ENCODE assay signal across 9 cellular contexts in the genomic region with DNA sequence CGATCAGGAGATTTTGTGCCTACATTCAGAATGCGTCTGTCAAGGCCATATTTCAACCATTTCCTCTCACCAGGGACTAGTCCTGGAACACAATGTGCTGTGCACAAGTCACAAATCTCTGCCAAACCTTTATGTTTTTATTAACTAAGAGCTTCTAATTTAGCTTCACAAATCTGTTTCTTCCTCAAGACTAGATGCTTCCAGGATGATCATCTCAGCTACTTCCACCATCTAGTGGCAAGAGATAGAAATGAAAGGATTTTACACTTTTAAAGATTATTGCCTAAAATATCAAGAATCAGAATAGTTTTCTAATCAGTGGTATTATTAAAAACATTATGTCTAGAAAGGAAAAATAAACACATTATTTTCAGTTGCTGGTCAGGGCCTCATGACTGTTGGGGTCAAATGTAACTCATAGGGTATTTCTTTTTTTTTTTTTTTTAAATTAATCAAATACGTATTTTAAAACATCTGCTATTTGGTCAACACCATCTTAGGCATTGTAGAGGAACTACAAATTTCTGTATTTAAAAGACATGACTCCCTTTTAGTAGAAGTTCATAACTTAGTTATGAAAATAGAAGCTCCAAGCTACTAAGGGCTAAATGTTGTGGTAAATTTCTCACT.
DNase-seq lines count a peak whose midpoint lies in the region; ATAC-seq and TF ChIP-seq lines count a peak whose summit lies in the region.
"Had no signal": no experiment of that assay in that cellular context is flagged by ENCODE, and none has a peak within 500 bp of the region (broad histone marks: within the 10 kb centered on the region; RNA-seq: fewer than 3 reads in every experiment).

No MANE protein-coding gene starts in this region.

- DNase-seq in Ammon's horn (ENCODE audit: low spot score) (peak; percentile 58), HPDE6-E6E7 (ENCODE audit: extremely low spot score) (peak; percentile 8), amniotic epithelial cell (ENCODE audit: low read depth) (peak; percentile 13), left lung (no peak), SHP77 treated with DMSO at 0.1 percent for 48 hours (lab: John Stamatoyannopoulos, UW) (no peak)
- DNase-seq in activated T-cell treated with anti-CD3 and anti-CD28 coated beads, Interleukin-2, amount 50 U/mL, for 48 hours, result no peak
- DNase-seq in stimulated activated effector memory CD8-positive, alpha-beta T cell treated with anti-CD3 and anti-CD28 coated beads, Interleukin-12 subunit alpha, Interleukin-12 subunit beta, amount 100 ng/mL, for 72 hours (ENCODE audit: low spot score in 2 of 2), result no peak
- DNase-seq: activated CD8-positive, alpha-beta T cell treated with anti-CD3 and anti-CD28 coated beads for 36 hours had no signal

- H3K9me3 Mint-ChIP-seq in stimulated activated effector memory CD8-positive, alpha-beta T cell treated with anti-CD3 and anti-CD28 coated beads, Interleukin-12 subunit alpha, Interleukin-12 subunit beta, amount 100 ng/mL, for 72 hours, result peaks cover 8% of the 10 kb centered on the region

- intact Hi-C loops in left lung (cut with DNase I), result no loop called here

- no peaks in the 10 kb centered on the region for H3K9me3 ChIP-seq in left lung

- no peak overlapping the region for H3K4me3 ChIP-seq in left lung

- TF ChIP-seq CTCF in left lung (IDR thresholded peaks at IDR 0.05), result peak in 1 of 2 donors; percentile 40

- H3K27ac Mint-ChIP-seq in stimulated activated effector memory CD8-positive, alpha-beta T cell treated with anti-CD3 and anti-CD28 coated beads, Interleukin-12 subunit alpha, Interleukin-12 subunit beta, amount 100 ng/mL, for 72 hours, result no peak overlapping the region
- H3K27ac Mint-ChIP-seq: activated CD8-positive, alpha-beta T cell treated with anti-CD3 and anti-CD28 coated beads for 36 hours had no signal

- H3K4me3 Mint-ChIP-seq in stimulated activated effector memory CD8-positive, alpha-beta T cell treated with anti-CD3 and anti-CD28 coated beads, Interleukin-12 subunit alpha, Interleukin-12 subunit beta, amount 100 ng/mL, for 72 hours, result no peak overlapping the region
- H3K4me3 Mint-ChIP-seq: activated CD8-positive, alpha-beta T cell treated with anti-CD3 and anti-CD28 coated beads for 36 hours had no signal

- H3K4me1 Mint-ChIP-seq in stimulated activated effector memory CD8-positive, alpha-beta T cell treated with anti-CD3 and anti-CD28 coated beads, Interleukin-12 subunit alpha, Interleukin-12 subunit beta, amount 100 ng/mL, for 72 hours, result no peaks in the 10 kb centered on the region

- H3K4me1 ChIP-seq in left lung, result no peaks in the 10 kb centered on the region

- peak; percentile 41 for ATAC-seq in left lung
- no peak for ATAC-seq in GM21619 (IDR thresholded peaks at IDR 0.05; ENCODE audit: unreplicated experiment)
- no peak for ATAC-seq in stimulated activated effector memory CD8-positive, alpha-beta T cell treated with anti-CD3 and anti-CD28 coated beads, Interleukin-12 subunit alpha, Interleukin-12 subunit beta, amount 100 ng/mL, for 72 hours
- ATAC-seq: activated CD8-positive, alpha-beta T cell treated with anti-CD3 and anti-CD28 coated beads for 36 hours had no signal

- H3K36me3 ChIP-seq in left lung, result no peaks in the 10 kb centered on the region

- no peaks in the 10 kb centered on the region for H3K27me3 ChIP-seq in left lung

- no peaks in the 10 kb centered on the region for H3K36me3 Mint-ChIP-seq in stimulated activated effector memory CD8-positive, alpha-beta T cell treated with anti-CD3 and anti-CD28 coated beads, Interleukin-12 subunit alpha, Interleukin-12 subunit beta, amount 100 ng/mL, for 72 hours

- H3K27ac ChIP-seq in left lung, result no peak overlapping the region

Comparison
In these comparisons a context has a peak if more than half of its experiments do, and no peak if none do; other contexts are left out.
1. DNase-seq: peak in Ammon's horn (single experiment), HPDE6-E6E7 (single experiment) and amniotic epithelial cell (single experiment); none in left lung (0 of 2), activated T-cell treated with anti-CD3 and anti-CD28 coated beads, Interleukin-2, amount 50 U/mL, for 48 hours (0 of 2), SHP77 treated with DMSO at 0.1 percent for 48 hours (single experiment) and stimulated activated effector memory CD8-positive, alpha-beta T cell treated with anti-CD3 and anti-CD28 coated beads, Interleukin-12 subunit alpha, Interleukin-12 subunit beta, amount 100 ng/mL, for 72 hours (0 of 2).